In genomic region chr16:88238732-88239274, GRCh38 we compare ENCODE assay signal across 8 cellular contexts.
DNase-seq lines count a peak whose midpoint lies in the region; ATAC-seq and TF ChIP-seq lines count a peak whose summit lies in the region.
"Not testable (repeated sequence)": the region's sequence is repeated elsewhere in the genome, so short reads cannot be mapped to it uniquely, and the experiment has no call there.

No MANE protein-coding gene starts in this region.

- not testable (repeated sequence) for H3K36me3 ChIP-seq in stomach

- H3K4me1 ChIP-seq in stomach: peaks cover 21 to 52% (median 34%) of the 10 kb centered on the region in 4 donors

- not testable (repeated sequence) for TF ChIP-seq CTCF in choroid plexus epithelial cell (conservative IDR thresholded peaks at IDR 0.05; ENCODE audit: low read depth, low read length); stomach (IDR thresholded peaks at IDR 0.05)

- not testable (repeated sequence) for TF ChIP-seq POLR2A in stomach (IDR thresholded peaks at IDR 0.05)

- H3K27ac ChIP-seq in stomach: peak overlapping the region; percentile 61 to 77 (median 66)

- H3K4me3 ChIP-seq in choroid plexus epithelial cell (ENCODE audit: low read depth, low read length); stomach: not testable (repeated sequence)

- not testable (repeated sequence) for TF ChIP-seq EP300 in stomach (IDR thresholded peaks at IDR 0.05)

- DNase-seq in CD1c-positive myeloid dendritic cell (ENCODE audit: extremely low spot score) (peak; percentile 92), NOMO-1 treated with dmso at 0.1 percent for 144 hours (lab: John Stamatoyannopoulos, UW; ENCODE audit: unreplicated experiment) (peak; percentile 6), choroid plexus epithelial cell (ENCODE audit: low read depth) (peak; percentile 99), hepatic stellate cell (ENCODE audit: low spot score) (peak; percentile 92), posterior vena cava (ENCODE audit: low spot score) (peak; percentile 99), stomach (peak; percentile 94)
- DNase-seq in activated CD4-positive, alpha-beta T cell treated with anti-CD3 and anti-CD28 coated beads for 48 hours: peak; percentile 71

- H3K27me3 ChIP-seq in stomach: not testable (repeated sequence)

- H3K9me3 ChIP-seq in stomach: not testable (repeated sequence)

- peak; percentile 49 for ATAC-seq in HG02759 (IDR thresholded peaks at IDR 0.05; ENCODE audit: unreplicated experiment)

- intact Hi-C loops in posterior vena cava (cut with DNase I); stomach (cut with DNase I; ENCODE audit: low total_unique reads): not testable (repeated sequence)

- WGBS in stomach, 5 donors: 9 to 28% (median 16%) methylated on average over 5 to 6 of the region's 8 CpGs

Comparison
In these comparisons a context has a peak if more than half of its experiments do, and no peak if none do; other contexts are left out.
1. DNase-seq: peak in every context shown above with its lines; median percentile 99 in choroid plexus epithelial cell; 99 in posterior vena cava; 94 in stomach; 92 in CD1c-positive myeloid dendritic cell; 92 in hepatic stellate cell; 71 in activated CD4-positive, alpha-beta T cell treated with anti-CD3 and anti-CD28 coated beads for 48 hours; 6 in NOMO-1 treated with dmso at 0.1 percent for 144 hours.